ENCODE assay signal across 8 cellular contexts in genomic region chr17:1709971-1710806, GRCh38. TPM values are rescaled to one million over a fixed set of nuclear protein-coding genes. Genes with fewer than 3 reads are reported as not detected.
A peak's percentile ranks its signal among the peaks of the same experiment; 100 is the strongest.
DNase-seq lines count a peak whose midpoint lies in the region; ATAC-seq and TF ChIP-seq lines count a peak whose summit lies in the region.

TLCD2 (minus strand) TSS chr17:1710377; CDS start chr17:1710242, 135 bp downstream.

- H3K9ac ChIP-seq in NT2/D1 (ENCODE audit: insufficient read length, low read depth) (peak within 1 kb of the TSS; percentile 67), subcutaneous abdominal adipose tissue (ENCODE audit: low read length in 5 of 5) (peak within 1 kb of the TSS in 4 of 5 donors; percentile 64 to 82 (median 75))

- H3K4me3 ChIP-seq in NT2/D1 (ENCODE audit: insufficient read length, low read depth): peak within 1 kb of the TSS; percentile 50
- H3K4me3 ChIP-seq in coronary artery: peak within 1 kb of the TSS; percentile 84
- H3K4me3 ChIP-seq in subcutaneous abdominal adipose tissue (ENCODE audit: low read depth in 1 of 5, low read length in 5 of 5): peak within 1 kb of the TSS; percentile 44 to 72 (median 66)

- H3K9me3 ChIP-seq in NT2/D1 (ENCODE audit: insufficient read depth, low read length) (no peaks in the 10 kb centered on the region), subcutaneous abdominal adipose tissue (ENCODE audit: control insufficient read depth in 5 of 5, low read length in 5 of 5) (no peaks in the 10 kb centered on the region)

- ATAC-seq in left lobe of liver (peak; percentile 64), GM21526 (IDR thresholded peaks at IDR 0.05; ENCODE audit: low FRiP score, unreplicated experiment) (no peak)

- H3K27me3 ChIP-seq in NT2/D1 (ENCODE audit: insufficient read depth, insufficient read length): peaks cover 3% of the 10 kb centered on the region
- no peaks in the 10 kb centered on the region for H3K27me3 ChIP-seq in subcutaneous abdominal adipose tissue (ENCODE audit: control insufficient read depth in 5 of 5, insufficient read depth in 4 of 5, low read length in 5 of 5)

- no peak for TF ChIP-seq CTCF in coronary artery (IDR thresholded peaks at IDR 0.05)

- H3K27ac ChIP-seq in coronary artery: peak within 1 kb of the TSS; percentile 61 to 86
- H3K27ac ChIP-seq in subcutaneous abdominal adipose tissue (ENCODE audit: low read depth, low read length): peak within 1 kb of the TSS; percentile 72

- peak; percentile 13 for DNase-seq in NCI-H2196 (lab: John Stamatoyannopoulos, UW; ENCODE audit: unreplicated experiment)
- DNase-seq in NCI-H2196 treated with DMSO at 0.1 percent for 48 hours (lab: John Stamatoyannopoulos, UW; ENCODE audit: unreplicated experiment): no peak
- DNase-seq in NT2/D1 (ENCODE audit: low read depth, low spot score): no peak
- peak; percentile 89 for DNase-seq in coronary artery (ENCODE audit: low spot score)
- peak; percentile 88 for DNase-seq in left lobe of liver (ENCODE audit: low spot score)
- DNase-seq in SIG-M5 treated with dmso at 0.1 percent for 504 hours (lab: John Stamatoyannopoulos, UW; ENCODE audit: unreplicated experiment): no peak

- H3K36me3 ChIP-seq in NT2/D1 (ENCODE audit: insufficient read depth, insufficient read length, low read length) (peaks cover 27% of the 10 kb centered on the region), subcutaneous abdominal adipose tissue (ENCODE audit: control insufficient read depth in 5 of 5, insufficient read depth in 5 of 5, low read length in 5 of 5) (peaks cover 5 to 45% (median 31%) of the 10 kb centered on the region in 5 donors)

- H3K4me1 ChIP-seq in NT2/D1 (ENCODE audit: insufficient read depth, insufficient read length) (peaks cover 18% of the 10 kb centered on the region), subcutaneous abdominal adipose tissue (ENCODE audit: control insufficient read depth in 5 of 5, insufficient read depth in 5 of 5, low read length in 5 of 5) (peaks cover 13 to 50% (median 47%) of the 10 kb centered on the region in 5 donors)

RNA-seq across cellular contexts. Expression of gene TLCD2, which starts in this region (rescaled TPM):
- total RNA-seq in left lobe of liver: 4.2 TPM

Comparison
In these comparisons a context has a peak if more than half of its experiments do, and no peak if none do; other contexts are left out.
1. DNase-seq: peak in NCI-H2196 (single experiment), coronary artery (single experiment) and left lobe of liver (single experiment); none in NCI-H2196 treated with DMSO at 0.1 percent for 48 hours (single experiment), NT2/D1 (single experiment) and SIG-M5 treated with dmso at 0.1 percent for 504 hours (single experiment).
2. Peak in every context shown above with its lines, with median percentiles within 50 percentile points of each other: H3K4me3 ChIP-seq.